In genomic region chr14:105117710-105118385, GRCh38 we compare ENCODE assay signal across 20 cellular contexts. TPM values are rescaled to one million over a fixed set of nuclear protein-coding genes. Genes with fewer than 3 reads are reported as not detected.
DNase-seq lines count a peak whose midpoint lies in the region; ATAC-seq and TF ChIP-seq lines count a peak whose summit lies in the region.
"Had no signal": no experiment of that assay in that cellular context is flagged by ENCODE, and none has a peak within 500 bp of the region (broad histone marks: within the 10 kb centered on the region; RNA-seq: fewer than 3 reads in every experiment).

No MANE protein-coding gene starts in this region.

- TF ChIP-seq EP300 in suprapubic skin (IDR thresholded peaks at IDR 0.05): no peak

- TF ChIP-seq POLR2A in suprapubic skin (IDR thresholded peaks at IDR 0.05): no peak

- peaks cover 31% of the 10 kb centered on the region for H3K27me3 Mint-ChIP-seq in activated T-cell treated with anti-CD3 and anti-CD28 coated beads, Interleukin-2, amount 50 U/mL, for 72 hours (ENCODE audit: low read depth)
- H3K27me3 Mint-ChIP-seq in Caco-2 (ENCODE audit: insufficient read depth, unreplicated experiment): no peaks in the 10 kb centered on the region
- H3K27me3 Mint-ChIP-seq in activated CD4-positive, alpha-beta memory T cell treated with anti-CD3 and anti-CD28 coated beads, Interleukin-2, amount 10 ng/mL, durations not matched to agents 7 days and 5 days: peaks cover 27% of the 10 kb centered on the region

- ATAC-seq in left lobe of liver: no peak
- no peak for ATAC-seq in activated T-cell treated with anti-CD3 and anti-CD28 coated beads, Interleukin-2, amount 50 U/mL, for 72 hours (replicated peaks in 1 of 2)
- ATAC-seq: CD8-positive, alpha-beta T cell had no signal

- H3K4me3 ChIP-seq in PC-9 (peak overlapping the region; percentile 8; the same call in 1 of the 2 replicates), suprapubic skin (no peak overlapping the region), Caco-2 (ENCODE audit: low read depth, low read length) (no peak overlapping the region)
- H3K4me3 ChIP-seq: SJCRH30 had no signal

- TF ChIP-seq CTCF in C4-2B (conservative IDR thresholded peaks at IDR 0.05): no peak
- TF ChIP-seq CTCF in PC-9 (conservative IDR thresholded peaks at IDR 0.05): no peak
- TF ChIP-seq CTCF in suprapubic skin (IDR thresholded peaks at IDR 0.05): no peak
- no peak for TF ChIP-seq CTCF in Caco-2 (IDR thresholded peaks at IDR 0.05; ENCODE audit: insufficient read depth in 1 of 2, low read depth in 1 of 2, low read length in 1 of 2, severe bottlenecking in 1 of 2, unreplicated experiment in 1 of 2)

- H3K27me3 ChIP-seq in PC-9 (ENCODE audit: insufficient read depth, low read depth) (no peaks in the 10 kb centered on the region), suprapubic skin (peaks cover 6% of the 10 kb centered on the region), Caco-2 (replicated peaks; ENCODE audit: control insufficient read depth, insufficient read depth, low read length) (no peaks in the 10 kb centered on the region)
- H3K27me3 ChIP-seq: SJCRH30 had no signal

- H2AFZ ChIP-seq in PC-9: no peak overlapping the region

- CTCF ChIA-PET in PC-9 (lab: Charles Lee) (interaction anchor here (1.1 kb wide), 1 partner anchor 11 kb away, joined by 4 read pairs; no protein-coding TSS in a partner anchor), Caco-2 (lab: Charles Lee) (interaction anchor here (1.2 kb wide), 1 partner anchor 50 kb away, joined by 3 read pairs; no protein-coding TSS in a partner anchor)
- CTCF ChIA-PET in activated CD4-positive, alpha-beta memory T cell treated with anti-CD3 and anti-CD28 coated beads, Interleukin-2, amount 10 ng/mL, durations not matched to agents 7 days and 5 days (lab: Charles Lee): no interaction called here

- 93% methylated on average over 7 of the region's 7 CpGs for WGBS in suprapubic skin

- POLR2A ChIA-PET in PC-9 (lab: Charles Lee; ENCODE audit: unreplicated experiment): no interaction called here
- POLR2A ChIA-PET in Caco-2 (lab: Charles Lee): no interaction called here
- POLR2A ChIA-PET in activated CD4-positive, alpha-beta memory T cell treated with anti-CD3 and anti-CD28 coated beads, Interleukin-2, amount 10 ng/mL, durations not matched to agents 7 days and 5 days (lab: Charles Lee): no interaction called here

- no peaks in the 10 kb centered on the region for H3K79me2 ChIP-seq in PC-9 (ENCODE audit: low read depth)

- no peaks in the 10 kb centered on the region for H3K9me2 ChIP-seq in PC-9 (ENCODE audit: insufficient read depth)

- DNase-seq in PC-9: no peak
- DNase-seq in left lobe of liver (ENCODE audit: low spot score): peak; percentile 22
- DNase-seq in suprapubic skin (ENCODE audit: low spot score in 2 of 2): peak; percentile 42 to 45
- DNase-seq in activated T-cell treated with anti-CD3 and anti-CD28 coated beads, Interleukin-2, amount 50 U/mL, for 72 hours: no peak
- no peak for DNase-seq in Caco-2
- DNase-seq in activated CD4-positive, alpha-beta memory T cell treated with anti-CD3 and anti-CD28 coated beads, Interleukin-2, amount 10 ng/mL, durations not matched to agents 7 days and 5 days: no peak
- DNase-seq: DMS79 treated with DMSO at 0.1 percent for 48 hours, IMR-90, Karpas-422, MM.1S, NCI-H1092 treated with DMSO at 0.1 percent for 48 hours, NCI-H1694, NCI-H2107, NCI-H2227 treated with DMSO at 0.1 percent for 48 hours, NCI-H524, SJCRH30 had no signal

- no peaks in the 10 kb centered on the region for H3K4me1 Mint-ChIP-seq in activated T-cell treated with anti-CD3 and anti-CD28 coated beads, Interleukin-2, amount 50 U/mL, for 72 hours (ENCODE audit: low read depth)
- H3K4me1 Mint-ChIP-seq in Caco-2 (ENCODE audit: low read depth, unreplicated experiment): no peaks in the 10 kb centered on the region
- no peaks in the 10 kb centered on the region for H3K4me1 Mint-ChIP-seq in activated CD4-positive, alpha-beta memory T cell treated with anti-CD3 and anti-CD28 coated beads, Interleukin-2, amount 10 ng/mL, durations not matched to agents 7 days and 5 days

- peaks cover 15% of the 10 kb centered on the region for H3K9me3 ChIP-seq in PC-9 (ENCODE audit: insufficient read depth, low read depth)
- H3K9me3 ChIP-seq in suprapubic skin: no peaks in the 10 kb centered on the region
- peaks cover 12% of the 10 kb centered on the region for H3K9me3 ChIP-seq in Caco-2
- H3K9me3 ChIP-seq: SJCRH30 had no signal

- peak overlapping the region; percentile 39 for H3K27ac ChIP-seq in C4-2B
- H3K27ac ChIP-seq in PC-9: peak overlapping the region; percentile 83
- H3K27ac ChIP-seq in suprapubic skin: peak overlapping the region; percentile 57
- H3K27ac ChIP-seq: SJCRH30 had no signal

- peaks cover 8 to 10% of the 10 kb centered on the region in 2 donors for H3K9me3 Mint-ChIP-seq in activated T-cell treated with anti-CD3 and anti-CD28 coated beads, Interleukin-2, amount 50 U/mL, for 72 hours
- peaks cover 12% of the 10 kb centered on the region for H3K9me3 Mint-ChIP-seq in Caco-2 (ENCODE audit: unreplicated experiment)
- peaks cover 13% of the 10 kb centered on the region for H3K9me3 Mint-ChIP-seq in activated CD4-positive, alpha-beta memory T cell treated with anti-CD3 and anti-CD28 coated beads, Interleukin-2, amount 10 ng/mL, durations not matched to agents 7 days and 5 days

- H3K36me3 ChIP-seq in PC-9 (ENCODE audit: low read depth): no peaks in the 10 kb centered on the region
- no peaks in the 10 kb centered on the region for H3K36me3 ChIP-seq in suprapubic skin
- H3K36me3 ChIP-seq in Caco-2 (ENCODE audit: control insufficient read depth, insufficient read depth, low read length): no peaks in the 10 kb centered on the region
- H3K36me3 ChIP-seq: SJCRH30 had no signal

- H4K20me1 ChIP-seq in PC-9 (ENCODE audit: insufficient read depth): no peaks in the 10 kb centered on the region

- no peak overlapping the region for H3K4me3 Mint-ChIP-seq in activated T-cell treated with anti-CD3 and anti-CD28 coated beads, Interleukin-2, amount 50 U/mL, for 72 hours
- H3K4me3 Mint-ChIP-seq in Caco-2 (ENCODE audit: unreplicated experiment): no peak overlapping the region
- H3K4me3 Mint-ChIP-seq in activated CD4-positive, alpha-beta memory T cell treated with anti-CD3 and anti-CD28 coated beads, Interleukin-2, amount 10 ng/mL, durations not matched to agents 7 days and 5 days: no peak overlapping the region
- H3K4me3 Mint-ChIP-seq: CD8-positive, alpha-beta T cell had no signal

- peaks cover 5 to 7% of the 10 kb centered on the region in 2 donors for H3K36me3 Mint-ChIP-seq in activated T-cell treated with anti-CD3 and anti-CD28 coated beads, Interleukin-2, amount 50 U/mL, for 72 hours (ENCODE audit: insufficient read depth in 2 of 2)
- H3K36me3 Mint-ChIP-seq in Caco-2 (ENCODE audit: insufficient read depth, unreplicated experiment): no peaks in the 10 kb centered on the region
- H3K36me3 Mint-ChIP-seq in activated CD4-positive, alpha-beta memory T cell treated with anti-CD3 and anti-CD28 coated beads, Interleukin-2, amount 10 ng/mL, durations not matched to agents 7 days and 5 days (ENCODE audit: low read depth): peaks cover 3% of the 10 kb centered on the region
- H3K36me3 Mint-ChIP-seq: CD8-positive, alpha-beta T cell had no signal

- peak overlapping the region; percentile 78 for H3K4me2 ChIP-seq in PC-9

- intact Hi-C loops in PC-9 (cut with micrococcal nuclease; ENCODE audit: unreplicated experiment) (no loop called here), Caco-2 (cut with micrococcal nuclease; ENCODE audit: unreplicated experiment) (no loop called here)

- peaks cover 21% of the 10 kb centered on the region for H3F3A ChIP-seq in PC-9 (ENCODE audit: insufficient read depth, low read depth)

- H3K27ac Mint-ChIP-seq in activated T-cell treated with anti-CD3 and anti-CD28 coated beads, Interleukin-2, amount 50 U/mL, for 72 hours: no peak overlapping the region
- H3K27ac Mint-ChIP-seq in Caco-2 (ENCODE audit: unreplicated experiment): no peak overlapping the region
- H3K27ac Mint-ChIP-seq in activated CD4-positive, alpha-beta memory T cell treated with anti-CD3 and anti-CD28 coated beads, Interleukin-2, amount 10 ng/mL, durations not matched to agents 7 days and 5 days: no peak overlapping the region
- H3K27ac Mint-ChIP-seq: CD8-positive, alpha-beta T cell had no signal

- BruUV-seq in PC-9 (replicated peaks; lab: Mats Ljungman, UMichigan) (no TSS peak), Caco-2 (replicated peaks; lab: Mats Ljungman, UMichigan) (no TSS peak)

- peaks cover 38% of the 10 kb centered on the region for H3K4me1 ChIP-seq in PC-9 (replicated peaks; ENCODE audit: insufficient read depth)
- H3K4me1 ChIP-seq in suprapubic skin: peaks cover 29% of the 10 kb centered on the region
- H3K4me1 ChIP-seq in Caco-2: no peaks in the 10 kb centered on the region
- H3K4me1 ChIP-seq: SJCRH30 had no signal

RNA-seq across cellular contexts. Expression of gene JAG2, which starts 50.7 kb away (rescaled TPM):
- total RNA-seq in PC-9 (2021): 17.8 and 20.5 TPM in 2 replicates
- total RNA-seq in left lobe of liver: 1.3 TPM
- 10 to 100 TPM; 47.4 to 75.4 (median 67.2) TPM for total RNA-seq in suprapubic skin
- 1 to 10 TPM; 3.1 to 5.4 TPM for total RNA-seq in activated T-cell treated with anti-CD3 and anti-CD28 coated beads, Interleukin-2, amount 50 U/mL, for 72 hours
- 34.5 and 43.0 TPM in 2 replicates for total RNA-seq in Caco-2 (2022)
- total RNA-seq in activated CD4-positive, alpha-beta memory T cell treated with anti-CD3 and anti-CD28 coated beads, Interleukin-2, amount 10 ng/mL, durations not matched to agents 7 days and 5 days: 1 to 10 TPM; 2.6 to 3.0 TPM

RNA-seq across cellular contexts. Expression of gene GPR132, which starts 52.6 kb away (rescaled TPM):
- total RNA-seq in PC-9 (2021) (0.98 TPM in 1 of 2 replicates, not detected in the other), left lobe of liver (0.40 TPM), suprapubic skin (1 to 10 TPM in 2 of 4 donors, under 1 TPM in 2; 0.95 to 2.7 (median 1.3) TPM), Caco-2 (2022) (0.19 TPM in 1 of 2 replicates, not detected in the other)
- 10 to 100 TPM; 38.2 to 49.6 TPM for total RNA-seq in activated T-cell treated with anti-CD3 and anti-CD28 coated beads, Interleukin-2, amount 50 U/mL, for 72 hours
- 10 to 100 TPM; 51.2 to 51.4 TPM for total RNA-seq in activated CD4-positive, alpha-beta memory T cell treated with anti-CD3 and anti-CD28 coated beads, Interleukin-2, amount 10 ng/mL, durations not matched to agents 7 days and 5 days
- total RNA-seq: G401, HT-29 had no signal

Comparison
In these comparisons a context has a peak if more than half of its experiments do, and no peak if none do; other contexts are left out.
1. DNase-seq: peak in left lobe of liver (single experiment) and suprapubic skin (2 of 2); none in PC-9 (0 of 2), activated T-cell treated with anti-CD3 and anti-CD28 coated beads, Interleukin-2, amount 50 U/mL, for 72 hours (0 of 2), Caco-2 (0 of 2) and activated CD4-positive, alpha-beta memory T cell treated with anti-CD3 and anti-CD28 coated beads, Interleukin-2, amount 10 ng/mL, durations not matched to agents 7 days and 5 days (single experiment).
2. RNA of gene GPR132, which starts 52.6 kb away (total RNA-seq): 51.2 to 51.4 TPM in activated CD4-positive, alpha-beta memory T cell treated with anti-CD3 and anti-CD28 coated beads, Interleukin-2, amount 10 ng/mL, durations not matched to agents 7 days and 5 days and 38.2 to 49.6 TPM in activated T-cell treated with anti-CD3 and anti-CD28 coated beads, Interleukin-2, amount 50 U/mL, for 72 hours; 0.95 to 2.7 TPM in suprapubic skin, 0.40 TPM in left lobe of liver (single experiment), 0.19 TPM in Caco-2 and 0.98 TPM in PC-9; every median in the first group is over 10 times any median in the second.
3. Peak in every context shown above with its lines, with median percentiles within 50 percentile points of each other: H3K27ac ChIP-seq.